In genomic region chr10:113412161-113412560, GRCh38 we compare ENCODE assay signal across 15 cellular contexts.
DNase-seq lines count a peak whose midpoint lies in the region; TF ChIP-seq lines count a peak whose summit lies in the region.
"Had no signal": no experiment of that assay in that cellular context is flagged by ENCODE, and none has a peak within 500 bp of the region (broad histone marks: within the 10 kb centered on the region; RNA-seq: fewer than 3 reads in every experiment).

No MANE protein-coding gene starts in this region.

- H3K14ac ChIP-seq in mesenchymal stem cell (ENCODE audit: low read length in 2 of 2): no peak overlapping the region

- H3K79me1 ChIP-seq in mesenchymal stem cell (replicated peaks; ENCODE audit: low read length, poor library complexity, severe bottlenecking): no peaks in the 10 kb centered on the region

- H3K4me2 ChIP-seq in mesenchymal stem cell (ENCODE audit: low read length, poor library complexity, severe bottlenecking): no peak overlapping the region
- H3K4me2 ChIP-seq: A549, GM23338 had no signal

- DNase-seq in GM03348 (ENCODE audit: low spot score) (peak; percentile 67), epithelial cell of esophagus (ENCODE audit: low read depth) (peak; percentile 10), mesenchymal stem cell (no peak), dermis blood vessel endothelial cell (no peak), posterior vena cava (ENCODE audit: low spot score) (no peak), NCI-H69 (lab: John Stamatoyannopoulos, UW) (no peak)
- no peak for DNase-seq in stimulated activated CD4-positive, alpha-beta T cell treated with anti-CD3 and anti-CD28 coated beads, Interleukin-15, amount 100 ng/mL, for 24 hours
- DNase-seq: C1 segment of cervical spinal cord; Calu3; CD4-positive, alpha-beta T cell; DMS 273 treated with DMSO at 0.1 percent for 48 hours; H9 had no signal

- H3K9me3 ChIP-seq in mesenchymal stem cell (ENCODE audit: control insufficient read depth, low read length): no peaks in the 10 kb centered on the region
- H3K9me3 ChIP-seq: A549 had no signal

- H2BK120ac ChIP-seq in mesenchymal stem cell (ENCODE audit: low read depth, low read length): no peak overlapping the region

- H3K4me1 ChIP-seq in mesenchymal stem cell (ENCODE audit: control insufficient read depth, insufficient read depth, low read depth, low read length): no peaks in the 10 kb centered on the region
- H3K4me1 ChIP-seq: A549 had no signal

- no peaks in the 10 kb centered on the region for H3K36me3 ChIP-seq in mesenchymal stem cell (ENCODE audit: control insufficient read depth in 1 of 2, insufficient read depth in 2 of 2, low read depth in 1 of 2, low read length in 2 of 2)

- no peak overlapping the region for H2BK15ac ChIP-seq in mesenchymal stem cell (ENCODE audit: low read depth, poor library complexity, severe bottlenecking)

- H4K8ac ChIP-seq in mesenchymal stem cell (ENCODE audit: low read length): no peak overlapping the region

- H3K23ac ChIP-seq in mesenchymal stem cell (ENCODE audit: low read length in 2 of 2): no peak overlapping the region

- TF ChIP-seq CTCF in epithelial cell of esophagus (IDR thresholded peaks at IDR 0.05; ENCODE audit: insufficient read depth, low read depth, low read length, missing control alignments): no peak

- intact Hi-C loops in posterior vena cava (cut with DNase I): no loop called here

- H3K27me3 ChIP-seq in mesenchymal stem cell (ENCODE audit: control insufficient read depth in 1 of 2, insufficient read depth in 1 of 2, low read length in 2 of 2): peaks cover 15 to 34% of the 10 kb centered on the region in 2 experiments

- no peak overlapping the region for H2AFZ ChIP-seq in mesenchymal stem cell (ENCODE audit: low read depth, low read length)

- no peak overlapping the region for H2AK5ac ChIP-seq in mesenchymal stem cell (ENCODE audit: low read length, severe bottlenecking)

- no peak overlapping the region for H4K91ac ChIP-seq in mesenchymal stem cell (ENCODE audit: low read length)

- H3K27ac ChIP-seq in mesenchymal stem cell (ENCODE audit: low read length, poor library complexity, severe bottlenecking): no peak overlapping the region
- H3K27ac ChIP-seq: A549 had no signal

- H3K4me3 ChIP-seq in epithelial cell of esophagus (ENCODE audit: low read length) (no peak overlapping the region), mesenchymal stem cell (ENCODE audit: insufficient read depth in 1 of 2, low read depth in 1 of 2, low read length in 2 of 2) (no peak overlapping the region)
- H3K4me3 ChIP-seq: A549, GM12878, GM23338 had no signal

- WGBS in mesenchymal stem cell: 84% methylated on average over 3 of the region's 3 CpGs

- no peak overlapping the region for H2BK5ac ChIP-seq in mesenchymal stem cell (ENCODE audit: low read depth, low read length, poor library complexity, severe bottlenecking)

- H2BK12ac ChIP-seq in mesenchymal stem cell (ENCODE audit: low read length in 2 of 2): no peak overlapping the region

- H3K4ac ChIP-seq in mesenchymal stem cell (ENCODE audit: low read depth in 1 of 2, low read length in 2 of 2): no peak overlapping the region

- no peak overlapping the region for H3K18ac ChIP-seq in mesenchymal stem cell (ENCODE audit: low read depth in 1 of 2, low read length in 2 of 2)

- H3K9ac ChIP-seq in mesenchymal stem cell (ENCODE audit: low read length): peak overlapping the region; percentile 34

Comparison
In these comparisons a context has a peak if more than half of its experiments do, and no peak if none do; other contexts are left out.
1. DNase-seq: peak in GM03348 (single experiment) and epithelial cell of esophagus (single experiment); none in mesenchymal stem cell (single experiment), dermis blood vessel endothelial cell (single experiment), posterior vena cava (single experiment), stimulated activated CD4-positive, alpha-beta T cell treated with anti-CD3 and anti-CD28 coated beads, Interleukin-15, amount 100 ng/mL, for 24 hours (single experiment) and NCI-H69 (single experiment).